Comparison of ENCODE assay signal across 1 cellular context in the genomic region with DNA sequence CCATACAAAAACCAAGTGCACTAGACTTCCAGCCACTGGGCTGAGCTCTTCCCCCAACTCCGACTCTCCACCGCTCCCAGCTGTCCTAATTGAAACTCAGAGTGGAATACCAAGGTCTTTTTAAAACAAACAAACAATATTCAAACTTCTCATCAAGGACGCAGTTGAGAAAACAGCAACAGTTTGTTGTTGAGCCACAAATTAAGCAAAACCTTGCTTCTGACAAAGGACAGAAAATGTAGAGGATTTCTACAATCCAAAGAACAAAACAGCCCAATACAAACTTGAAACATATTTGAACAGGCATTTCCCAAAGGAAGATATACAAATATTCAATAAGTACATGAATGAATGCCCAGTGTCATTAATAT.
A peak's percentile ranks its signal among the peaks of the same experiment; 100 is the strongest.
TF ChIP-seq lines count a peak whose summit lies in the region.

No MANE protein-coding gene starts in this region.

TF ChIP-seq in HEK293, 187 proteins besides CTCF, POLR2A, EP300 and RAD21 (continued from another document):
- TF ChIP-seq, protein P1, sequence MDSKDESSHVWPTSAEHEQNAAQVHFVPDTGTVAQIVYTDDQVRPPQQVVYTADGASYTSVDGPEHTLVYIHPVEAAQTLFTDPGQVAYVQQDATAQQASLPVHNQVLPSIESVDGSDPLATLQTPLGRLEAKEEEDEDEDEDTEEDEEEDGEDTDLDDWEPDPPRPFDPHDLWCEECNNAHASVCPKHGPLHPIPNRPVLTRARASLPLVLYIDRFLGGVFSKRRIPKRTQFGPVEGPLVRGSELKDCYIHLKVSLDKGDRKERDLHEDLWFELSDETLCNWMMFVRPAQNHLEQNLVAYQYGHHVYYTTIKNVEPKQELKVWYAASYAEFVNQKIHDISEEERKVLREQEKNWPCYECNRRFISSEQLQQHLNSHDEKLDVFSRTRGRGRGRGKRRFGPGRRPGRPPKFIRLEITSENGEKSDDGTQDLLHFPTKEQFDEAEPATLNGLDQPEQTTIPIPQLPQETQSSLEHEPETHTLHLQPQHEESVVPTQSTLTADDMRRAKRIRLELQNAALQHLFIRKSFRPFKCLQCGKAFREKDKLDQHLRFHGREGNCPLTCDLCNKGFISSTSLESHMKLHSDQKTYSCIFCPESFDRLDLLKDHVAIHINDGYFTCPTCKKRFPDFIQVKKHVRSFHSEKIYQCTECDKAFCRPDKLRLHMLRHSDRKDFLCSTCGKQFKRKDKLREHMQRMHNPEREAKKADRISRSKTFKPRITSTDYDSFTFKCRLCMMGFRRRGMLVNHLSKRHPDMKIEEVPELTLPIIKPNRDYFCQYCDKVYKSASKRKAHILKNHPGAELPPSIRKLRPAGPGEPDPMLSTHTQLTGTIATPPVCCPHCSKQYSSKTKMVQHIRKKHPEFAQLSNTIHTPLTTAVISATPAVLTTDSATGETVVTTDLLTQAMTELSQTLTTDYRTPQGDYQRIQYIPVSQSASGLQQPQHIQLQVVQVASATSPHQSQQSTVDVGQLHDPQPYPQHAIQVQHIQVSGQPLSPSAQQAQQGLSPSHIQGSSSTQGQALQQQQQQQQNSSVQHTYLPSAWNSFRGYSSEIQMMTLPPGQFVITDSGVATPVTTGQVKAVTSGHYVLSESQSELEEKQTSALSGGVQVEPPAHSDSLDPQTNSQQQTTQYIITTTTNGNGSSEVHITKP (tag by site-specific recombination; IDR thresholded peaks at IDR 0.05), result 0 out of 2 replicates have a peak, but pooled peaks have one; percentile 1
- TF ChIP-seq, protein P2, sequence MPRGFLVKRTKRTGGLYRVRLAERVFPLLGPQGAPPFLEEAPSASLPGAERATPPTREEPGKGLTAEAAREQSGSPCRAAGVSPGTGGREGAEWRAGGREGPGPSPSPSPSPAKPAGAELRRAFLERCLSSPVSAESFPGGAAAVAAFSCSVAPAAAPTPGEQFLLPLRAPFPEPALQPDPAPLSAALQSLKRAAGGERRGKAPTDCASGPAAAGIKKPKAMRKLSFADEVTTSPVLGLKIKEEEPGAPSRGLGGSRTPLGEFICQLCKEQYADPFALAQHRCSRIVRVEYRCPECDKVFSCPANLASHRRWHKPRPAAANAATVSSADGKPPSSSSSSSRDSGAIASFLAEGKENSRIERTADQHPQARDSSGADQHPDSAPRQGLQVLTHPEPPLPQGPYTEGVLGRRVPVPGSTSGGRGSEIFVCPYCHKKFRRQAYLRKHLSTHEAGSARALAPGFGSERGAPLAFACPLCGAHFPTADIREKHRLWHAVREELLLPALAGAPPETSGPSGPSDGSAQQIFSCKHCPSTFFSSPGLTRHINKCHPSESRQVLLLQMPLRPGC (tag by site-specific recombination; IDR thresholded peaks at IDR 0.05), result no peak
- TF ChIP-seq, protein P3, sequence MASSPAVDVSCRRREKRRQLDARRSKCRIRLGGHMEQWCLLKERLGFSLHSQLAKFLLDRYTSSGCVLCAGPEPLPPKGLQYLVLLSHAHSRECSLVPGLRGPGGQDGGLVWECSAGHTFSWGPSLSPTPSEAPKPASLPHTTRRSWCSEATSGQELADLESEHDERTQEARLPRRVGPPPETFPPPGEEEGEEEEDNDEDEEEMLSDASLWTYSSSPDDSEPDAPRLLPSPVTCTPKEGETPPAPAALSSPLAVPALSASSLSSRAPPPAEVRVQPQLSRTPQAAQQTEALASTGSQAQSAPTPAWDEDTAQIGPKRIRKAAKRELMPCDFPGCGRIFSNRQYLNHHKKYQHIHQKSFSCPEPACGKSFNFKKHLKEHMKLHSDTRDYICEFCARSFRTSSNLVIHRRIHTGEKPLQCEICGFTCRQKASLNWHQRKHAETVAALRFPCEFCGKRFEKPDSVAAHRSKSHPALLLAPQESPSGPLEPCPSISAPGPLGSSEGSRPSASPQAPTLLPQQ (tag by site-specific recombination; IDR thresholded peaks at IDR 0.05), result 0 out of 2 replicates have a peak, but pooled peaks have one; percentile 37
- TF ChIP-seq SCRT2 (tag by site-specific recombination; IDR thresholded peaks at IDR 0.05), result peak; percentile 94
- TF ChIP-seq ZNF341 (tag by site-specific recombination; IDR thresholded peaks at IDR 0.05; ENCODE audit: low read depth), result peak; percentile 47; the same call in 1 of the 2 replicates
- TF ChIP-seq ZNF37A (tag by site-specific recombination; IDR thresholded peaks at IDR 0.05), result no peak
- no peak for TF ChIP-seq ZNF132 (tag by site-specific recombination; IDR thresholded peaks at IDR 0.05; ENCODE audit: borderline replicate concordance)
